In genomic region chr22:47238886-47239860, GRCh38 we compare ENCODE assay signal across 20 cellular contexts.
"Had no signal": no experiment of that assay in that cellular context is flagged by ENCODE, and none has a peak within 500 bp of the region (broad histone marks: within the 10 kb centered on the region; RNA-seq: fewer than 3 reads in every experiment).

No MANE protein-coding gene starts in this region.

- H3K9me3 ChIP-seq: mucosa of descending colon, pancreas, right lobe of liver, transverse colon had no signal

- H3K4me3 ChIP-seq: hepatocyte, mucosa of descending colon, pancreas, right lobe of liver, stomach, thoracic aorta, transverse colon had no signal

- ATAC-seq: mucosa of descending colon, natural killer cell, pancreas, right lobe of liver had no signal

- H2AFZ ChIP-seq: hepatocyte had no signal

- H3K79me2 ChIP-seq: hepatocyte had no signal

- H3K36me3 ChIP-seq: pancreas, right lobe of liver, stomach, thoracic aorta, transverse colon had no signal

- H3K27me3 ChIP-seq: hepatocyte, pancreas, right lobe of liver had no signal

- H3K27ac ChIP-seq: hepatocyte, pancreas, right lobe of liver, stomach, thoracic aorta, transverse colon had no signal

- DNase-seq: cerebellar nuclear complex; endodermal cell; erythroblast; foreskin melanocyte; head of caudate nucleus; kidney; left cardiac atrium; mucosa of descending colon; natural killer cell; nucleus accumbens; pancreas; right lobe of liver; small intestine; stimulated activated CD4-positive, alpha-beta T cell treated with anti-CD3 and anti-CD28 coated beads, Interleukin-12 subunit alpha, Interleukin-12 subunit beta, amount 100 ng/mL, for 4 hours; stimulated activated naive CD4-positive, alpha-beta T cell; stomach; substantia nigra; transverse colon had no signal

- H3K4me1 ChIP-seq: pancreas, right lobe of liver, stomach, transverse colon had no signal

- H3K4me2 ChIP-seq: hepatocyte had no signal
